ENCODE assay signal across 15 cellular contexts in the genomic region with DNA sequence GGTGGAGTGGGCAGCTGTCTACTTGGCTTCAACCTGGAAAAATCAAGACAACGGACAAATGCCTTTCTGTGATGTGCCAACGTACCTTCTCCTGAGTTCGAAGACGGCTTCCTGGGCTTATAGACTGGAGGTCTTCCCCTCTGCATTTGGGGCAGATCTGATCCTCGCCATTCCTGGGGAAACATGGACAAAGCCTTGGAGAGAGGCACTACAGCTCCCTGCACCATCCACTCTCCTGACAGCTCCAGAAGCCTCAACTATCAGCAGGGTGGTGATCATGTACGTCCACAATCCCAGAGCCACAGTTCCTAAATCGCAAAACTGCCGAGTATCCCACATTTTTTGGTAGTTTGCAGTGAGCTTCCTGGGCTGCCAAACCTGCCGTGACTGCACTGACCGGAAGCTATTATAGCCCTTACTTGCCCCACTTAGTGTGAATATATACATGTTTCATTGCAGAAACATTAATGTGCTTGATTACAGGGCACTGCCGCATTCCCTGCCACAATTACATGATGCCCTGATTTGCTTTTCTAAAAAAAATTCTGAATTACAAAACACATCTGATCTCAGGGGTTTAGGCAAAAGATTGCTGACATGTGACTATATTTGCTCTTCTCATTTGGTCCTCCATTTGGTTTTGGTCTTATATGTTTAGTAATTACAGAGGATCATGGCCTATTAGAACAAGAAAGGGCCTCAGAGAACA. TPM values are rescaled to one million over a fixed set of nuclear protein-coding genes. Genes with fewer than 3 reads are reported as not detected.
DNase-seq lines count a peak whose midpoint lies in the region; ATAC-seq, FAIRE-seq and TF ChIP-seq lines count a peak whose summit lies in the region.
"Had no signal": no experiment of that assay in that cellular context is flagged by ENCODE, and none has a peak within 500 bp of the region (broad histone marks: within the 10 kb centered on the region; RNA-seq: fewer than 3 reads in every experiment).

No MANE protein-coding gene starts in this region.

- H3K4me3 ChIP-seq in GM06990 (replicated peaks; ENCODE audit: low read depth, low read length): peak overlapping the region; percentile 73
- no peak overlapping the region for H3K4me3 ChIP-seq in sigmoid colon
- H3K4me3 ChIP-seq in trophoblast cell (ENCODE audit: low read depth, low read length): no peak overlapping the region
- H3K4me3 ChIP-seq: suprapubic skin had no signal

- TF ChIP-seq CTCF in GM06990 (IDR thresholded peaks at IDR 0.05; ENCODE audit: insufficient read depth, low read length, poor library complexity, severe bottlenecking): no peak
- TF ChIP-seq CTCF in sigmoid colon (IDR thresholded peaks at IDR 0.05): no peak
- no peak for TF ChIP-seq CTCF in D721Med (IDR thresholded peaks at IDR 0.05; ENCODE audit: insufficient read depth, missing control alignments)

- no peak overlapping the region for H2BK12ac ChIP-seq in trophoblast cell (ENCODE audit: low read length)

- no peak overlapping the region for H4K8ac ChIP-seq in trophoblast cell (ENCODE audit: low read depth, low read length)

- peak overlapping the region in 1 of 4 donors; percentile 38 for H3K27ac ChIP-seq in sigmoid colon
- no peak overlapping the region for H3K27ac ChIP-seq in trophoblast cell (ENCODE audit: low read depth, low read length)
- H3K27ac ChIP-seq: foreskin keratinocyte, suprapubic skin had no signal

- TF ChIP-seq EP300 in sigmoid colon (IDR thresholded peaks at IDR 0.05): no peak

- H3K27me3 Mint-ChIP-seq in activated naive CD8-positive, alpha-beta T cell: no peaks in the 10 kb centered on the region

- H2BK120ac ChIP-seq in trophoblast cell (ENCODE audit: insufficient read depth, low read length, poor library complexity): no peak overlapping the region

- H3K9me3 Mint-ChIP-seq in activated naive CD8-positive, alpha-beta T cell (ENCODE audit: low read depth): no peaks in the 10 kb centered on the region

- H3K4me1 ChIP-seq in sigmoid colon (peaks cover 0 to 25% (median 19%) of the 10 kb centered on the region in 4 donors), trophoblast cell (ENCODE audit: control insufficient read depth in 1 of 2, insufficient read depth in 2 of 2, low read length in 2 of 2) (peaks cover 10 to 17% of the 10 kb centered on the region in 2 experiments)
- H3K4me1 ChIP-seq: Caco-2, foreskin keratinocyte had no signal

- peak overlapping the region; percentile 94 for H3K4me3 Mint-ChIP-seq in activated naive CD8-positive, alpha-beta T cell

- FAIRE-seq in D721Med (lab: Jason Lieb, UNC): no peak
- FAIRE-seq: islet of Langerhans had no signal

- H3K23ac ChIP-seq in trophoblast cell (ENCODE audit: low read length): no peak overlapping the region

- peak overlapping the region; percentile 98 for H3K27ac Mint-ChIP-seq in activated naive CD8-positive, alpha-beta T cell

- ATAC-seq in HG03280 (IDR thresholded peaks at IDR 0.05; ENCODE audit: unreplicated experiment): no peak
- ATAC-seq: foreskin keratinocyte had no signal

- H3K79me2 ChIP-seq in trophoblast cell (ENCODE audit: control insufficient read depth, insufficient read depth, low read length, poor library complexity): no peaks in the 10 kb centered on the region

- H3K4ac ChIP-seq in trophoblast cell (ENCODE audit: low read depth, low read length): no peak overlapping the region

- H3K27me3 ChIP-seq in GM06990 (replicated peaks; ENCODE audit: control insufficient read depth, insufficient read depth, low read length) (no peaks in the 10 kb centered on the region), sigmoid colon (no peaks in the 10 kb centered on the region), trophoblast cell (ENCODE audit: insufficient read depth, low read length) (peaks cover 4% of the 10 kb centered on the region)
- H3K27me3 ChIP-seq: foreskin keratinocyte, suprapubic skin had no signal

- H3K36me3 Mint-ChIP-seq in activated naive CD8-positive, alpha-beta T cell: peaks cover 47% of the 10 kb centered on the region

- in situ Hi-C loops in GM18951 (cut with MboI; ENCODE audit: low sequenced_read_pairs, unreplicated experiment): no loop called here

- no peaks in the 10 kb centered on the region for H3K9me3 ChIP-seq in sigmoid colon
- H3K9me3 ChIP-seq in trophoblast cell (ENCODE audit: insufficient read depth, low read depth, low read length): no peaks in the 10 kb centered on the region
- H3K9me3 ChIP-seq: Caco-2, SK-N-SH, suprapubic skin had no signal

- no peak overlapping the region for H3K14ac ChIP-seq in trophoblast cell (ENCODE audit: low read length)

- H3K4me1 Mint-ChIP-seq in activated naive CD8-positive, alpha-beta T cell (ENCODE audit: low read depth): peaks cover 66% of the 10 kb centered on the region

- H3K4me2 ChIP-seq in trophoblast cell (ENCODE audit: low read length): no peak overlapping the region
- H3K4me2 ChIP-seq: SK-N-SH had no signal

- H3K9ac ChIP-seq in trophoblast cell (ENCODE audit: low read length): no peak overlapping the region
- H3K9ac ChIP-seq: SK-N-SH had no signal

- no peak overlapping the region for H3K18ac ChIP-seq in trophoblast cell (ENCODE audit: low read length)

- H3K79me1 ChIP-seq in trophoblast cell (ENCODE audit: low read length): peaks cover 3% of the 10 kb centered on the region

- whole genome bisulfite sequencing in sigmoid colon, 2 donors: 87 to 90% methylated on average over 11 of the region's 11 CpGs
- whole genome bisulfite sequencing in trophoblast cell (ENCODE audit: extremely low coverage, insufficient coverage, insufficient read length): no CpG with 5 or more reads among the region's 11 CpGs

- no peak overlapping the region for H2AK5ac ChIP-seq in trophoblast cell (ENCODE audit: low read length)

- no peak overlapping the region for H2AFZ ChIP-seq in trophoblast cell (ENCODE audit: insufficient read depth, low read length, poor library complexity)

- DNase-seq in GM06990 (ENCODE audit: extremely low read depth, insufficient read length): no peak
- peak; percentile 19 for DNase-seq in sigmoid colon
- no peak for DNase-seq in trophoblast cell
- DNase-seq in D721Med (ENCODE audit: insufficient read length, low spot score): no peak
- DNase-seq in hepatic stellate cell (ENCODE audit: low spot score): no peak
- DNase-seq: Caco-2, foreskin keratinocyte, Kasumi-1, NCI-H2081, SK-N-SH had no signal

- TF ChIP-seq POLR2A in GM18951 (IDR thresholded peaks at IDR 0.05; ENCODE audit: extremely low read depth, insufficient read depth, insufficient read length): peak; percentile 51
- TF ChIP-seq POLR2A in sigmoid colon (IDR thresholded peaks at IDR 0.05): no peak

- H3K36me3 ChIP-seq in GM06990 (ENCODE audit: control insufficient read depth, insufficient read depth, low read length) (peaks cover 31% of the 10 kb centered on the region), sigmoid colon (no peaks in the 10 kb centered on the region), trophoblast cell (ENCODE audit: control insufficient read depth in 1 of 2, insufficient read depth in 2 of 2, low read length in 2 of 2) (no peaks in the 10 kb centered on the region)
- H3K36me3 ChIP-seq: suprapubic skin had no signal

- H4K91ac ChIP-seq in trophoblast cell (ENCODE audit: low read depth, low read length): no peak overlapping the region

- H4K12ac ChIP-seq in trophoblast cell (ENCODE audit: low read depth, low read length): no peak overlapping the region

- no peak overlapping the region for H2BK5ac ChIP-seq in trophoblast cell (ENCODE audit: low read depth, low read length, poor library complexity)

- intact Hi-C loops in sigmoid colon (cut with DNase I): no loop called here

RNA-seq across cellular contexts. Expression of a gene that starts 2.8 kb away (rescaled TPM):
- total RNA-seq in sigmoid colon: 1 to 10 TPM; 4.4 to 8.0 (median 5.0) TPM
- polyA plus RNA-seq in sigmoid colon: 10 to 100 TPM in 1 of 3 donors, under 1 TPM in 2; 0.46 to 10.0 (median 0.60) TPM
- 0.60 and 0.64 TPM in 2 replicates for polyA plus RNA-seq in trophoblast cell (2013)

RNA-seq across cellular contexts. Expression of a gene that starts 46.8 kb away (rescaled TPM):
- 10 to 100 TPM; 22.5 to 32.7 (median 31.6) TPM for total RNA-seq in sigmoid colon
- polyA plus RNA-seq in sigmoid colon: 10 to 100 TPM; 10.2 to 38.2 (median 10.6) TPM
- polyA plus RNA-seq in trophoblast cell (2013): 12.1 and 12.9 TPM in 2 replicates
